ENCODE assay signal across 8 cellular contexts in genomic region chr11:72222907-72223614, GRCh38. TPM values are rescaled to one million over a fixed set of nuclear protein-coding genes. Genes with fewer than 3 reads are reported as not detected.
A peak's percentile ranks its signal among the peaks of the same experiment; 100 is the strongest.
DNase-seq lines count a peak whose midpoint lies in the region; ATAC-seq and TF ChIP-seq lines count a peak whose summit lies in the region.

No MANE protein-coding gene starts in this region.

- H3K27ac Mint-ChIP-seq in naive thymus-derived CD8-positive, alpha-beta T cell, result peak overlapping the region; percentile 82 to 97 (median 94)
- peak overlapping the region; percentile 94 for H3K27ac Mint-ChIP-seq in stimulated activated naive B cell treated with anti-CD40 and anti-IgM and Interleukin-4, amounts not matched to agents 10 μg/mL and 1 μg/mL and 100 μg/mL, for 72 hours

- H3K36me3 Mint-ChIP-seq in naive thymus-derived CD8-positive, alpha-beta T cell, result no peaks in the 10 kb centered on the region
- H3K36me3 Mint-ChIP-seq in stimulated activated naive B cell treated with anti-CD40 and anti-IgM and Interleukin-4, amounts not matched to agents 10 μg/mL and 1 μg/mL and 100 μg/mL, for 72 hours, result peaks cover 11 to 14% of the 10 kb centered on the region in 2 donors

- peak; percentile 93 for DNase-seq in DMS153 treated with DMSO at 0.1 percent for 48 hours (lab: John Stamatoyannopoulos, UW; ENCODE audit: unreplicated experiment)
- peak; percentile 93 for DNase-seq in Jurkat, Clone E6-1 (ENCODE audit: low read depth, low spot score)
- DNase-seq in activated T-cell treated with anti-CD3 and anti-CD28 coated beads, Interleukin-2, amount 50 U/mL, for 48 hours, result peak; percentile 95
- DNase-seq in fibroblast of gingiva (ENCODE audit: low read depth), result peak; percentile 87
- DNase-seq in naive thymus-derived CD8-positive, alpha-beta T cell, result peak; percentile 87 to 95 (median 90)
- peak; percentile 94 for DNase-seq in stimulated activated naive B cell treated with anti-CD40 and anti-IgM and Interleukin-4, amounts not matched to agents 10 μg/mL and 1 μg/mL and 100 μg/mL, for 72 hours

- peak overlapping the region; percentile 89 to 94 (median 92) for H3K4me3 Mint-ChIP-seq in naive thymus-derived CD8-positive, alpha-beta T cell
- peak overlapping the region; percentile 99 for H3K4me3 Mint-ChIP-seq in stimulated activated naive B cell treated with anti-CD40 and anti-IgM and Interleukin-4, amounts not matched to agents 10 μg/mL and 1 μg/mL and 100 μg/mL, for 72 hours

- H3K4me1 Mint-ChIP-seq in naive thymus-derived CD8-positive, alpha-beta T cell, result peaks cover 21 to 43% (median 33%) of the 10 kb centered on the region in 4 donors
- peaks cover 28 to 55% of the 10 kb centered on the region in 2 donors for H3K4me1 Mint-ChIP-seq in stimulated activated naive B cell treated with anti-CD40 and anti-IgM and Interleukin-4, amounts not matched to agents 10 μg/mL and 1 μg/mL and 100 μg/mL, for 72 hours

- H3K4me3 ChIP-seq in Jurkat, Clone E6-1 (ENCODE audit: low read length), result peak overlapping the region; percentile 64

- peak; percentile 58 for ATAC-seq in GM21576 (IDR thresholded peaks at IDR 0.05; ENCODE audit: unreplicated experiment)
- ATAC-seq in naive thymus-derived CD8-positive, alpha-beta T cell, result peak; percentile 70 to 75
- peak; percentile 76 to 79 for ATAC-seq in stimulated activated naive B cell treated with anti-CD40 and anti-IgM and Interleukin-4, amounts not matched to agents 10 μg/mL and 1 μg/mL and 100 μg/mL, for 72 hours (replicated peaks)

- H3K27me3 Mint-ChIP-seq in naive thymus-derived CD8-positive, alpha-beta T cell, result peaks cover 0 to 6% (median 5%) of the 10 kb centered on the region in 5 donors
- H3K27me3 Mint-ChIP-seq in stimulated activated naive B cell treated with anti-CD40 and anti-IgM and Interleukin-4, amounts not matched to agents 10 μg/mL and 1 μg/mL and 100 μg/mL, for 72 hours, result no peaks in the 10 kb centered on the region

- no peaks in the 10 kb centered on the region for H3K9me3 Mint-ChIP-seq in naive thymus-derived CD8-positive, alpha-beta T cell
- no peaks in the 10 kb centered on the region for H3K9me3 Mint-ChIP-seq in stimulated activated naive B cell treated with anti-CD40 and anti-IgM and Interleukin-4, amounts not matched to agents 10 μg/mL and 1 μg/mL and 100 μg/mL, for 72 hours

- POLR2A ChIA-PET in naive thymus-derived CD8-positive, alpha-beta T cell (lab: Charles Lee), result interaction anchor here (0.6 to 3.4 kb wide), 10 partner anchors 14 to 1565 kb away, joined by 3 to 22 read pairs (median 4); partner anchors contain the start of genes ANAPC15, CLPB, MRPL48 and RNF121

TF ChIP-seq in PFSK-1, 5 proteins besides CTCF, POLR2A, EP300 and RAD21:
- peak; percentile 58; the same call in 1 of the 2 replicates for TF ChIP-seq TAF1 (IDR thresholded peaks at IDR 0.05; ENCODE audit: borderline replicate concordance, insufficient read depth, low read length)
- TF ChIP-seq SIN3A (IDR thresholded peaks at IDR 0.05; ENCODE audit: borderline replicate concordance, insufficient read depth, low read length), result peak; percentile 67; the same call in 1 of the 2 replicates
- peak; percentile 7 for TF ChIP-seq FOXP2 (optimal IDR thresholded peaks at IDR 0.05; ENCODE audit: borderline replicate concordance, extremely low read depth, extremely low read length, insufficient read depth)
- TF ChIP-seq, protein P1, sequence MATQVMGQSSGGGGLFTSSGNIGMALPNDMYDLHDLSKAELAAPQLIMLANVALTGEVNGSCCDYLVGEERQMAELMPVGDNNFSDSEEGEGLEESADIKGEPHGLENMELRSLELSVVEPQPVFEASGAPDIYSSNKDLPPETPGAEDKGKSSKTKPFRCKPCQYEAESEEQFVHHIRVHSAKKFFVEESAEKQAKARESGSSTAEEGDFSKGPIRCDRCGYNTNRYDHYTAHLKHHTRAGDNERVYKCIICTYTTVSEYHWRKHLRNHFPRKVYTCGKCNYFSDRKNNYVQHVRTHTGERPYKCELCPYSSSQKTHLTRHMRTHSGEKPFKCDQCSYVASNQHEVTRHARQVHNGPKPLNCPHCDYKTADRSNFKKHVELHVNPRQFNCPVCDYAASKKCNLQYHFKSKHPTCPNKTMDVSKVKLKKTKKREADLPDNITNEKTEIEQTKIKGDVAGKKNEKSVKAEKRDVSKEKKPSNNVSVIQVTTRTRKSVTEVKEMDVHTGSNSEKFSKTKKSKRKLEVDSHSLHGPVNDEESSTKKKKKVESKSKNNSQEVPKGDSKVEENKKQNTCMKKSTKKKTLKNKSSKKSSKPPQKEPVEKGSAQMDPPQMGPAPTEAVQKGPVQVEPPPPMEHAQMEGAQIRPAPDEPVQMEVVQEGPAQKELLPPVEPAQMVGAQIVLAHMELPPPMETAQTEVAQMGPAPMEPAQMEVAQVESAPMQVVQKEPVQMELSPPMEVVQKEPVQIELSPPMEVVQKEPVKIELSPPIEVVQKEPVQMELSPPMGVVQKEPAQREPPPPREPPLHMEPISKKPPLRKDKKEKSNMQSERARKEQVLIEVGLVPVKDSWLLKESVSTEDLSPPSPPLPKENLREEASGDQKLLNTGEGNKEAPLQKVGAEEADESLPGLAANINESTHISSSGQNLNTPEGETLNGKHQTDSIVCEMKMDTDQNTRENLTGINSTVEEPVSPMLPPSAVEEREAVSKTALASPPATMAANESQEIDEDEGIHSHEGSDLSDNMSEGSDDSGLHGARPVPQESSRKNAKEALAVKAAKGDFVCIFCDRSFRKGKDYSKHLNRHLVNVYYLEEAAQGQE (IDR thresholded peaks at IDR 0.05; ENCODE audit: insufficient read depth in 1 of 2, low read depth in 2 of 2, low read length in 2 of 2), result 0 out of 4 replicates have a peak, but pooled peaks of 1 of the 2 experiments have one; percentile 23
- peak; percentile 56; the same call in 1 of the 2 replicates for TF ChIP-seq POLR2AphosphoS5 (IDR thresholded peaks at IDR 0.05; ENCODE audit: low read depth, low read length)

RNA-seq across cellular contexts. Expression of gene INPPL1, which starts 1.5 kb away (rescaled TPM):
- polyA plus RNA-seq in Jurkat, Clone E6-1 (2012; ENCODE audit: insufficient read depth, insufficient read length), result 49.1 TPM
- polyA plus RNA-seq in PFSK-1 (2012; ENCODE audit: insufficient read length, low read depth), result 266 TPM
- 100 to 1,000 TPM; 154 to 162 TPM for total RNA-seq in naive thymus-derived CD8-positive, alpha-beta T cell
- 1 to 10 TPM; 6.0 to 8.6 (median 6.1) TPM for polyA plus RNA-seq in naive thymus-derived CD8-positive, alpha-beta T cell

RNA-seq across cellular contexts. Expression of gene FOLR2, which starts 6.5 kb away (rescaled TPM):
- polyA plus RNA-seq in Jurkat, Clone E6-1 (2012; ENCODE audit: insufficient read depth, insufficient read length), result not detected
- not detected for polyA plus RNA-seq in PFSK-1 (2012; ENCODE audit: insufficient read length, low read depth)
- 1 to 10 TPM in 1 of 2 experiments, under 1 TPM in 1; 0.31 to 1.0 TPM for total RNA-seq in naive thymus-derived CD8-positive, alpha-beta T cell
- polyA plus RNA-seq in naive thymus-derived CD8-positive, alpha-beta T cell, result not detected

RNA-seq across cellular contexts. Expression of gene PHOX2A, which starts 20.9 kb away (rescaled TPM):
- not detected for polyA plus RNA-seq in Jurkat, Clone E6-1 (2012; ENCODE audit: insufficient read depth, insufficient read length)
- not detected for polyA plus RNA-seq in PFSK-1 (2012; ENCODE audit: insufficient read length, low read depth)
- not detected for total RNA-seq in naive thymus-derived CD8-positive, alpha-beta T cell
- polyA plus RNA-seq in naive thymus-derived CD8-positive, alpha-beta T cell, result not detected

RNA-seq across cellular contexts. Expression of gene FOLR1, which starts 31.1 kb away (rescaled TPM):
- not detected for polyA plus RNA-seq in Jurkat, Clone E6-1 (2012; ENCODE audit: insufficient read depth, insufficient read length)
- not detected for polyA plus RNA-seq in PFSK-1 (2012; ENCODE audit: insufficient read length, low read depth)
- not detected for total RNA-seq in naive thymus-derived CD8-positive, alpha-beta T cell
- polyA plus RNA-seq in naive thymus-derived CD8-positive, alpha-beta T cell, result not detected

Comparison
In these comparisons a context has a peak if more than half of its experiments do, and no peak if none do; other contexts are left out.
1. Peak in every context shown above with its lines: DNase-seq, ATAC-seq and H3K4me3 ChIP-seq.